In the genomic region with DNA sequence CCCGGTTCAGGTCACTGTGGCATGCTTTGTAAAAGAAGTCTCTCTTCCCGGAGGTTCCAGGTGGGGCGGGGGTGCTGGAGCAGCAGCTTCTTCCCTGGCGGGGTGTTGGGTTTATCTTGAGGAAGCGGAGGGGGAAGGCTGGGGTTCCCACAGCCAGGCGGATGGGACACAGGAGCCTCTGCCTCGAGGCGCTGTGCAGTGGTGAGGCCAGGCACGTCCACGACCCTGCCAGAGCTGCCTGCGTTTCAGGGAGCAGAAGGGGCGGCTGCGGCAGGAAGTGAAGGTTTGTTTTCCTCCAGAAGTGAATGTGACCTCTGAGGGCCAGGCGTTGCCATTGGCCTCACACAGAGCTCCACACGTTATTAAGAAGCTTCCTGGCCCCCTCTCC, we compare ENCODE assay signal across 15 cellular contexts. TPM values are rescaled to one million over a fixed set of nuclear protein-coding genes. Genes with fewer than 3 reads are reported as not detected.
DNase-seq lines count a peak whose midpoint lies in the region; ATAC-seq, FAIRE-seq and TF ChIP-seq lines count a peak whose summit lies in the region.
"Had no signal": no experiment of that assay in that cellular context is flagged by ENCODE, and none has a peak within 500 bp of the region (broad histone marks: within the 10 kb centered on the region; RNA-seq: fewer than 3 reads in every experiment).

No MANE protein-coding gene starts in this region.

- peaks cover 9% of the 10 kb centered on the region for H3K4me1 ChIP-seq in osteoblast (ENCODE audit: insufficient read depth, low read length)

- H3K4me3 Mint-ChIP-seq in T-helper 2 cell treated with Interferon-gamma antibody and Interleukin-4, amounts not matched to agents 5 μg/mL and 100 μg/mL, for 36 hours: peak overlapping the region; percentile 0
- H3K4me3 Mint-ChIP-seq in WTC11 (no peak overlapping the region), glutamatergic neuron (ENCODE audit: unreplicated experiment) (no peak overlapping the region)

- POLR2A ChIA-PET in WTC11 (lab: Charles Lee): no interaction called here

- H3K27ac Mint-ChIP-seq in T-helper 2 cell treated with Interferon-gamma antibody and Interleukin-4, amounts not matched to agents 5 μg/mL and 100 μg/mL, for 36 hours: no peak overlapping the region
- H3K27ac Mint-ChIP-seq in WTC11: peak overlapping the region; percentile 62
- no peak overlapping the region for H3K27ac Mint-ChIP-seq in glutamatergic neuron (ENCODE audit: unreplicated experiment)

- no peaks in the 10 kb centered on the region for H3K9me3 Mint-ChIP-seq in T-helper 2 cell treated with Interferon-gamma antibody and Interleukin-4, amounts not matched to agents 5 μg/mL and 100 μg/mL, for 36 hours
- H3K9me3 Mint-ChIP-seq in WTC11 (no peaks in the 10 kb centered on the region), glutamatergic neuron (ENCODE audit: unreplicated experiment) (peaks cover 19% of the 10 kb centered on the region)

- no peak for DNase-seq in T-helper 2 cell treated with Interferon-gamma antibody and Interleukin-4, amounts not matched to agents 5 μg/mL and 100 μg/mL, for 36 hours (ENCODE audit: low spot score)
- DNase-seq in T-helper 2 cell (no peak), WTC11 (ENCODE audit: low spot score) (no peak), glutamatergic neuron (peak; percentile 15), osteoblast (ENCODE audit: insufficient read length, low spot score, missing footprints) (peak; percentile 10), GF-D8 (lab: John Stamatoyannopoulos, UW) (no peak), D721Med (ENCODE audit: insufficient read length, low spot score) (no peak), NCI-H2029 treated with DMSO at 0.1 percent for 48 hours (lab: John Stamatoyannopoulos, UW) (no peak)
- DNase-seq: activated CD4-positive, alpha-beta T cell treated with anti-CD3 and anti-CD28 coated beads, Interleukin-2, amount 50 U/mL, for 4 hours; DMS53; NCI-H146; NCI-H82; thyroid gland had no signal

- no peak overlapping the region for H3K4me2 ChIP-seq in osteoblast (ENCODE audit: insufficient read depth, low read length)

- FAIRE-seq in D721Med (lab: Jason Lieb, UNC): no peak

- CTCF ChIA-PET in WTC11 (lab: Charles Lee): interaction anchor here (0.8 to 2.6 kb wide), 5 partner anchors 13 to 115 kb away, joined by 3 to 16 read pairs (median 5); no protein-coding TSS in a partner anchor

- no peaks in the 10 kb centered on the region for H3K9me3 ChIP-seq in osteoblast (ENCODE audit: low read depth, low read length)
- H3K9me3 ChIP-seq: SJSA1, thyroid gland had no signal

- peaks cover 36% of the 10 kb centered on the region for H3K79me2 ChIP-seq in osteoblast (ENCODE audit: insufficient read depth, low read length)

- H3K36me3 ChIP-seq in osteoblast (ENCODE audit: insufficient read depth, low read length): peaks cover 32% of the 10 kb centered on the region

- TF ChIP-seq CTCF in WTC11 (IDR thresholded peaks at IDR 0.05) (no peak), glutamatergic neuron (IDR thresholded peaks at IDR 0.05; ENCODE audit: partially characterized antibody, unreplicated experiment) (no peak), osteoblast (IDR thresholded peaks at IDR 0.05; ENCODE audit: extremely low read depth, low read depth, low read length) (no peak), D721Med (IDR thresholded peaks at IDR 0.05; ENCODE audit: insufficient read depth, missing control alignments) (no peak)

- no peak overlapping the region for H3K27ac ChIP-seq in osteoblast (ENCODE audit: low read depth, low read length)
- H3K27ac ChIP-seq: epithelial cell of prostate, SJSA1, thyroid gland had no signal

- ATAC-seq in WTC11: peak; percentile 44

- H3K27me3 ChIP-seq in osteoblast (ENCODE audit: insufficient read depth, low read length): no peaks in the 10 kb centered on the region
- H3K27me3 ChIP-seq: SJSA1, thyroid gland had no signal

- no peaks in the 10 kb centered on the region for H3K27me3 Mint-ChIP-seq in T-helper 2 cell treated with Interferon-gamma antibody and Interleukin-4, amounts not matched to agents 5 μg/mL and 100 μg/mL, for 36 hours (ENCODE audit: low read depth)
- no peaks in the 10 kb centered on the region for H3K27me3 Mint-ChIP-seq in WTC11 (ENCODE audit: low read depth)
- peaks cover 9% of the 10 kb centered on the region for H3K27me3 Mint-ChIP-seq in glutamatergic neuron (ENCODE audit: unreplicated experiment)

- peaks cover 50% of the 10 kb centered on the region for H4K20me1 ChIP-seq in osteoblast (ENCODE audit: insufficient read depth, low read length)

- no peak overlapping the region for H3K4me3 ChIP-seq in osteoblast (ENCODE audit: insufficient read depth, low read length)
- H3K4me3 ChIP-seq: SJSA1, thyroid gland had no signal

- H3K4me1 Mint-ChIP-seq in T-helper 2 cell treated with Interferon-gamma antibody and Interleukin-4, amounts not matched to agents 5 μg/mL and 100 μg/mL, for 36 hours (ENCODE audit: low read depth): peaks cover 31% of the 10 kb centered on the region
- peaks cover 25% of the 10 kb centered on the region for H3K4me1 Mint-ChIP-seq in WTC11
- H3K4me1 Mint-ChIP-seq in glutamatergic neuron (ENCODE audit: low read depth, unreplicated experiment): peaks cover 12% of the 10 kb centered on the region

- no peak overlapping the region for H2AFZ ChIP-seq in osteoblast (ENCODE audit: low read length)

- peaks cover 20% of the 10 kb centered on the region for H3K36me3 Mint-ChIP-seq in T-helper 2 cell treated with Interferon-gamma antibody and Interleukin-4, amounts not matched to agents 5 μg/mL and 100 μg/mL, for 36 hours (ENCODE audit: low read depth)
- H3K36me3 Mint-ChIP-seq in WTC11 (peaks cover 14% of the 10 kb centered on the region), glutamatergic neuron (ENCODE audit: unreplicated experiment) (peaks cover 12% of the 10 kb centered on the region)

TF ChIP-seq in WTC11, 78 proteins besides CTCF, POLR2A, EP300 and RAD21:
- TF ChIP-seq IRF2 (CRISPR knock-in tag; IDR thresholded peaks at IDR 0.05; ENCODE audit: borderline replicate concordance, low read depth) (no peak), KAT7 (CRISPR knock-in tag; IDR thresholded peaks at IDR 0.05; ENCODE audit: borderline replicate concordance) (no peak), NFE2L1 (CRISPR knock-in tag; IDR thresholded peaks at IDR 0.05) (no peak), NR1H2 (CRISPR knock-in tag; IDR thresholded peaks at IDR 0.05) (no peak), ELF4 (CRISPR knock-in tag; IDR thresholded peaks at IDR 0.05; ENCODE audit: low read depth) (no peak), MXD4 (CRISPR knock-in tag; IDR thresholded peaks at IDR 0.05; ENCODE audit: borderline replicate concordance) (no peak)

RNA-seq across cellular contexts. Expression of a gene that starts 20.1 kb away (rescaled TPM):
- total RNA-seq in WTC11 (2021) (7.0 to 8.1 TPM (median 7.6 TPM) in 3 replicates), glutamatergic neuron (ENCODE audit: unreplicated experiment) (15.9 TPM), osteoblast (0.72 and 1.2 TPM in 2 replicates)

Comparison
In these comparisons a context has a peak if more than half of its experiments do, and no peak if none do; other contexts are left out.
1. DNase-seq: peak in glutamatergic neuron (single experiment) and osteoblast (single experiment); none in T-helper 2 cell treated with Interferon-gamma antibody and Interleukin-4, amounts not matched to agents 5 μg/mL and 100 μg/mL, for 36 hours (single experiment), T-helper 2 cell (0 of 5), WTC11 (single experiment), GF-D8 (single experiment), D721Med (single experiment) and NCI-H2029 treated with DMSO at 0.1 percent for 48 hours (single experiment).